In the genomic region with DNA sequence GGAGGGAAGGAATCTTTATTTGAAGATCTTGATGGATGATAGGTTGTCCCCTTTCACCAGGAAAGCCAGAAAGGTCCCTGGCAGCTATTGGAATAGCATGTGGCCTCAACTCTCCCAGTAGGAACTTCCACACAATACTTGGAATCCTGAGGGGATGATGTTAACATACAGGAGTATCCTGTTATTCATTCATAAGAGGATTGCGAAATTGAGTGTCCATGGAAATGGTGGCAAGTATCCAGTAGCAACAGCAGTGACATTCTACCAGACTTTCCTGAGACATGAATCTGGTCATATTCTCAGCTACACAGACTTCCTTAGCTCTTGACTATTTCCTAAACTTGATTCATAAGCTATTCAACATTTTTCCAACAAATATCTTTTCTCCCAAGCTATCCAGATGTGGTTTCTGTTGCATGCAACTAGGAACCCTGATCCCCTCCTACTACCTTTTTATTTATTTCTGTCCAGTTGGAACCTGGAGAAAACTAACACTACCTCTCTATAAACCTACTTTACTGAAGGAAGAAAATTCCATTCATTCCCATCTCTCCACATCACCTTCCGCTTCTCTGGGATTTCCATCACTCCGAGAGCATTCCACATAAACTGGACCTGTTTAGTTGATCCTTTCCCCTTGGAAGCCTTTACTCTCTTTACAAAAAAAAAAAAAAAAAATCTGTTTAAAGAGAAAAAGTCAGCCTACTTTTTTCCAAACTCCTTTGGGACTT, we compare ENCODE assay signal across 14 cellular contexts.
A peak's percentile ranks its signal among the peaks of the same experiment; 100 is the strongest.
DNase-seq lines count a peak whose midpoint lies in the region; FAIRE-seq and TF ChIP-seq lines count a peak whose summit lies in the region.
"Had no signal": no experiment of that assay in that cellular context is flagged by ENCODE, and none has a peak within 500 bp of the region (broad histone marks: within the 10 kb centered on the region; RNA-seq: fewer than 3 reads in every experiment).

No MANE protein-coding gene starts in this region.

- TF ChIP-seq EP300 in Ishikawa (IDR thresholded peaks at IDR 0.05; ENCODE audit: borderline replicate concordance) (no peak), H1 (IDR thresholded peaks at IDR 0.05; ENCODE audit: borderline replicate concordance in 1 of 2, low read depth in 2 of 2, low read length in 2 of 2) (no peak)

- no peaks in the 10 kb centered on the region for H3K79me2 ChIP-seq in H1 (ENCODE audit: control insufficient read depth in 1 of 2, insufficient read depth in 2 of 2, low read length in 2 of 2)

- H3K4me3 ChIP-seq in H1 (ENCODE audit: extremely low read depth in 1 of 4, insufficient read depth in 2 of 4, low read depth in 3 of 4, low read length in 4 of 4) (no peak overlapping the region), subcutaneous abdominal adipose tissue (ENCODE audit: low read depth in 1 of 5, low read length in 5 of 5) (no peak overlapping the region), SJCRH30 (no peak overlapping the region)
- H3K4me3 ChIP-seq: tibial nerve had no signal

- H3K9me3 ChIP-seq in H1 (ENCODE audit: insufficient read depth in 2 of 2, low read depth in 1 of 2, low read length in 1 of 2) (no peaks in the 10 kb centered on the region), subcutaneous abdominal adipose tissue (ENCODE audit: control insufficient read depth in 5 of 5, low read length in 5 of 5) (no peaks in the 10 kb centered on the region), SJCRH30 (replicated peaks) (no peaks in the 10 kb centered on the region)
- H3K9me3 ChIP-seq: tibial nerve had no signal

- H3K23me2 ChIP-seq in H1 (ENCODE audit: low read depth, low read length), result no peaks in the 10 kb centered on the region

- no peak overlapping the region for H2AFZ ChIP-seq in H1 (ENCODE audit: low read length)

- H3K27ac ChIP-seq in H1 (ENCODE audit: low read depth, low read length), result no peak overlapping the region
- peak overlapping the region; percentile 76 for H3K27ac ChIP-seq in subcutaneous abdominal adipose tissue (ENCODE audit: low read depth, low read length)
- H3K27ac ChIP-seq in SJCRH30, result no peak overlapping the region
- H3K27ac ChIP-seq in RWPE1, result no peak overlapping the region

- no peak overlapping the region for H3K4me2 ChIP-seq in H1 (ENCODE audit: insufficient read depth in 1 of 2, low read depth in 2 of 2, low read length in 2 of 2)

- DNase-seq in H1 (ENCODE audit: low read depth in 1 of 2, low spot score in 2 of 2), result no peak
- peak; percentile 63 for DNase-seq in islet precursor cell
- DNase-seq in SJCRH30, result no peak
- no peak for DNase-seq in RWPE1 (ENCODE audit: low spot score)
- no peak for DNase-seq in HK-2 (ENCODE audit: unreplicated experiment)
- no peak for DNase-seq in OCI-M1 (lab: John Stamatoyannopoulos, UW)
- DNase-seq: activated CD4-positive, alpha-beta T cell treated with anti-CD3 and anti-CD28 coated beads, Interleukin-2, amount 50 U/mL, for 4 hours; activated naive CD8-positive, alpha-beta T cell treated with anti-CD3 and anti-CD28 coated beads for 36 hours; NCI-H524 treated with DMSO at 0.1 percent for 48 hours had no signal

- H3K9ac ChIP-seq in H1 (replicated peaks in 1 of 4; ENCODE audit: extremely low read depth in 1 of 4, low read depth in 3 of 4, low read length in 3 of 4) (no peak overlapping the region), subcutaneous abdominal adipose tissue (ENCODE audit: low read length in 5 of 5) (no peak overlapping the region)

- no peak for FAIRE-seq in H1 (lab: Jason Lieb, UNC)
- FAIRE-seq: endometrium, G401.6 had no signal

- no peak overlapping the region for H3K14ac ChIP-seq in H1 (ENCODE audit: insufficient read length)

- WGBS in H1 (ENCODE audit: extremely low coverage in 1 of 2, insufficient coverage in 1 of 2, insufficient read length in 1 of 2, insufficient replicate concordance in 2 of 2, low coverage in 1 of 2, low lambda C conversion rate in 2 of 2, missing lambda C conversion rate in 1 of 2), 2 experiments, result 88% methylated on average over 3 of the region's 3 CpGs; no CpG with 5 or more reads in 1 of the 2 experiments

- no peak overlapping the region for H4K5ac ChIP-seq in H1 (ENCODE audit: insufficient read length, low read depth, low read length)

- H2BK120ac ChIP-seq in H1 (replicated peaks; ENCODE audit: low read depth, low read length), result no peak overlapping the region

- no peak for TF ChIP-seq RAD21 in Ishikawa (IDR thresholded peaks at IDR 0.05; ENCODE audit: low read depth)
- TF ChIP-seq RAD21 in H1 (IDR thresholded peaks at IDR 0.05 in 1 of 2, conservative IDR thresholded peaks at IDR 0.05 in 1 of 2; ENCODE audit: low read depth in 2 of 2, low read length in 2 of 2), result no peak

- H3K79me1 ChIP-seq in H1 (ENCODE audit: low read depth, low read length), result no peaks in the 10 kb centered on the region

- no peak overlapping the region for H3K4ac ChIP-seq in H1 (replicated peaks; ENCODE audit: insufficient read length, low read depth, low read length)

- no peak overlapping the region for H3K23ac ChIP-seq in H1 (ENCODE audit: insufficient read length)

- H4K91ac ChIP-seq in H1 (replicated peaks; ENCODE audit: insufficient read length, low read length), result no peak overlapping the region

- no peak overlapping the region for H2BK12ac ChIP-seq in H1 (ENCODE audit: low read depth, low read length)

- H2BK20ac ChIP-seq in H1 (ENCODE audit: low read length), result no peak overlapping the region

- H3K27me3 ChIP-seq in H1 (replicated peaks in 1 of 4; ENCODE audit: control insufficient read depth in 3 of 4, extremely low read depth in 1 of 4, insufficient read depth in 3 of 4, low read length in 3 of 4), result peaks cover 0 to 1% (median 0%) of the 10 kb centered on the region in 4 experiments; a peak in 1 of 7 replicates
- no peaks in the 10 kb centered on the region for H3K27me3 ChIP-seq in subcutaneous abdominal adipose tissue (ENCODE audit: control insufficient read depth in 5 of 5, insufficient read depth in 4 of 5, low read length in 5 of 5)
- H3K27me3 ChIP-seq in SJCRH30, result no peaks in the 10 kb centered on the region
- H3K27me3 ChIP-seq: tibial nerve had no signal

- CTCF ChIA-PET in H1 (lab: Charles Lee; ENCODE audit: partially characterized antibody) (interaction anchor here (1.3 kb wide), 1 partner anchor 14 kb away, joined by 3 read pairs; no protein-coding TSS in a partner anchor), RWPE1 (lab: Yijun Ruan, JAX) (interaction anchor here (0.6 kb wide), 1 partner anchor 8 kb away, joined by 10 read pairs; no protein-coding TSS in a partner anchor)

- no peak overlapping the region for H2BK5ac ChIP-seq in H1 (ENCODE audit: low read depth, low read length)

- TF ChIP-seq POLR2A in H1 (IDR thresholded peaks at IDR 0.05; ENCODE audit: control extremely low read depth in 1 of 2, low read depth in 2 of 2, low read length in 2 of 2), result no peak

- H2BK15ac ChIP-seq in H1 (ENCODE audit: low read length), result no peak overlapping the region

- TF ChIP-seq CTCF in H1 (IDR thresholded peaks at IDR 0.05; ENCODE audit: control extremely low read depth in 1 of 3, insufficient read depth in 1 of 3, low read depth in 1 of 3, low read length in 3 of 3) (no peak), RWPE1 (conservative IDR thresholded peaks at IDR 0.05; ENCODE audit: low read depth) (no peak)

- POLR2A ChIA-PET in H1 (lab: Charles Lee; ENCODE audit: partially characterized antibody), result no interaction called here
- POLR2A ChIA-PET in RWPE1 (lab: Yijun Ruan, JAX; ENCODE audit: low non-redundant PET), result no interaction called here

- no peak overlapping the region for H3K56ac ChIP-seq in H1 (replicated peaks; ENCODE audit: insufficient read length, low read depth, low read length)

- H3K36me3 ChIP-seq in H1 (ENCODE audit: control insufficient read depth in 2 of 4, insufficient read depth in 4 of 4, low read length in 3 of 4) (no peaks in the 10 kb centered on the region), subcutaneous abdominal adipose tissue (ENCODE audit: control insufficient read depth in 5 of 5, insufficient read depth in 5 of 5, low read length in 5 of 5) (no peaks in the 10 kb centered on the region), SJCRH30 (no peaks in the 10 kb centered on the region)
- H3K36me3 ChIP-seq: tibial nerve had no signal

- no peaks in the 10 kb centered on the region for H4K20me1 ChIP-seq in H1 (replicated peaks in 1 of 2; ENCODE audit: control insufficient read depth in 1 of 2, insufficient read depth in 2 of 2, low read length in 2 of 2)

- H4K8ac ChIP-seq in H1 (ENCODE audit: extremely low read depth, insufficient read depth, low read length), result no peak overlapping the region

- no peak overlapping the region for H2AK5ac ChIP-seq in H1 (ENCODE audit: low read depth, low read length)

- H3K4me1 ChIP-seq in H1 (replicated peaks in 1 of 4; ENCODE audit: control insufficient read depth in 3 of 4, insufficient read depth in 4 of 4, low read length in 3 of 4) (no peaks in the 10 kb centered on the region), subcutaneous abdominal adipose tissue (ENCODE audit: control insufficient read depth in 5 of 5, insufficient read depth in 5 of 5, low read length in 5 of 5) (peaks cover 0 to 18% (median 0%) of the 10 kb centered on the region in 5 donors), SJCRH30 (no peaks in the 10 kb centered on the region)

- H3K18ac ChIP-seq in H1 (ENCODE audit: extremely low read depth, low read length), result no peak overlapping the region

TF ChIP-seq in Ishikawa, 13 proteins besides CTCF, POLR2A, EP300 and RAD21 (continues in another document):
- TF ChIP-seq FOXM1 (IDR thresholded peaks at IDR 0.05; ENCODE audit: borderline replicate concordance, low read depth) (no peak), TCF12 (IDR thresholded peaks at IDR 0.05; ENCODE audit: low read depth) (no peak)

TF ChIP-seq in H1, 55 proteins besides CTCF, POLR2A, EP300 and RAD21:
- peak; percentile 62; the same call in 1 of the 2 replicates for TF ChIP-seq CEBPB (IDR thresholded peaks at IDR 0.05; ENCODE audit: low read depth, low read length)
- no peak for TF ChIP-seq SIRT6 (IDR thresholded peaks at IDR 0.05; ENCODE audit: low read length)
